ENCODE assay signal across 20 cellular contexts in genomic region chr18:61653823-61654551, GRCh38.
"Had no signal": no experiment of that assay in that cellular context is flagged by ENCODE, and none has a peak within 500 bp of the region (broad histone marks: within the 10 kb centered on the region; RNA-seq: fewer than 3 reads in every experiment).

No MANE protein-coding gene starts in this region.

- H3K27ac Mint-ChIP-seq: activated naive CD4-positive, alpha-beta T cell treated with anti-CD3 and anti-CD28 coated beads, Interleukin-2, amount 50 U/mL, for 72 hours; brain; naive thymus-derived CD4-positive, alpha-beta T cell; stimulated activated naive CD8-positive, alpha-beta T cell treated with anti-CD3 and anti-CD28 coated beads, Interleukin-15, Interleukin-2, amounts not matched to agents 100 ng/mL and 50 ng/mL, for 24 hours had no signal

- H3K4me1 ChIP-seq: gastroesophageal sphincter, right atrium auricular region had no signal

- DNase-seq: activated CD4-positive, alpha-beta T cell treated with anti-CD3 and anti-CD28 coated beads, Interleukin-2, amount 50 U/mL, for 1 hour; activated CD4-positive, CD25-positive, alpha-beta regulatory T cell treated with anti-CD3 and anti-CD28 coated beads, Interleukin-2, amount 50 U/mL, for 72 hours; activated T-cell treated with anti-CD3 and anti-CD28 coated beads, Interleukin-2, amount 50 U/mL, for 1 hour; aorta; central memory CD4-positive, alpha-beta T cell; heart left ventricle; islet precursor cell; naive thymus-derived CD4-positive, alpha-beta T cell; stimulated activated CD4-positive, alpha-beta T cell treated with anti-CD3 and anti-CD28 coated beads, Interleukin-1b, Interleukin-23, amount 100 ng/mL, for 48 hours; T-helper 1 cell; transverse colon; WERI-Rb-1 had no signal

- H3K9me3 ChIP-seq: gastroesophageal sphincter, heart left ventricle, prostate gland, right atrium auricular region, transverse colon had no signal

- H3K27me3 Mint-ChIP-seq: brain had no signal

- H3K4me1 Mint-ChIP-seq: brain; naive thymus-derived CD4-positive, alpha-beta T cell had no signal

- H3K4me3 Mint-ChIP-seq: brain; naive thymus-derived CD4-positive, alpha-beta T cell; stimulated activated naive CD8-positive, alpha-beta T cell treated with anti-CD3 and anti-CD28 coated beads, Interleukin-15, Interleukin-2, amounts not matched to agents 100 ng/mL and 50 ng/mL, for 24 hours had no signal

- H3K36me3 Mint-ChIP-seq: activated naive CD4-positive, alpha-beta T cell treated with anti-CD3 and anti-CD28 coated beads, Interleukin-2, amount 50 U/mL, for 72 hours; brain; naive thymus-derived CD4-positive, alpha-beta T cell had no signal

- H3K4me3 ChIP-seq: gastroesophageal sphincter, heart left ventricle, lung, prostate gland, right atrium auricular region, transverse colon had no signal

- H3K27ac ChIP-seq: epithelial cell of prostate, gastroesophageal sphincter, heart left ventricle, prostate gland, right atrium auricular region, transverse colon, WERI-Rb-1 had no signal

- ATAC-seq: activated naive CD4-positive, alpha-beta T cell treated with anti-CD3 and anti-CD28 coated beads, Interleukin-2, amount 50 U/mL, for 72 hours; gastroesophageal sphincter; heart left ventricle; naive thymus-derived CD4-positive, alpha-beta T cell had no signal

- H3K27me3 ChIP-seq: gastroesophageal sphincter, heart left ventricle, right atrium auricular region, transverse colon had no signal

- H3K36me3 ChIP-seq: gastroesophageal sphincter, heart left ventricle, prostate gland, right atrium auricular region, transverse colon, WERI-Rb-1 had no signal
